1 cellular context compared by ENCODE assay signal in the genomic region with DNA sequence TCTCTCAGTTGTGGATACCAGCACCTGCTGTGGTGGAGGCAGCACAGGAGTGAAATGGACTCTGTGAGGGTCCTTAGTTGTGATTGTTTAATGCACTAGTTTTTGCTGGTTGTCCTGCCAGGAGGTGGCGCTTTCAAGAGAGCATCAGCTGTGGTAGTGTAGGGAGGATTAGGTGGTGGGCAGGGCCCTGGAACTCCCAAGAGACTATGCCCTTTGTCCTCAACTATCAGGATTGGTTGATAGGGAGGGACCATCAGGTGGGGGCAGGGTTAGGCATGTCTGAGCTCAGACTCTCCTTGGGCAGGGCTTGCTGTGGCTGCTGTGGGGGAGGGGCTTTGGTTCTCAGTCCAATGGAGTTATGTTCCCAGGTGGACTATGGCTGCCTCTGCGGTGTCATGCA.
TF ChIP-seq lines count a peak whose summit lies in the region.

No MANE protein-coding gene starts in this region.

TF ChIP-seq in GM12878, 131 proteins besides CTCF, POLR2A, EP300 and RAD21 (continued from another document):
- TF ChIP-seq TAF1 (IDR thresholded peaks at IDR 0.05; ENCODE audit: borderline replicate concordance, low read depth, low read length) (no peak), HDAC6 (IDR thresholded peaks at IDR 0.05; ENCODE audit: unreplicated experiment) (no peak), USF1 (IDR thresholded peaks at IDR 0.05; ENCODE audit: borderline replicate concordance, extremely low read length, insufficient read depth, low read depth, low read length) (no peak), POLR2AphosphoS5 (IDR thresholded peaks at IDR 0.05; ENCODE audit: low read length) (no peak), ZZZ3 (IDR thresholded peaks at IDR 0.05; ENCODE audit: control insufficient read depth, insufficient read length, low read depth) (no peak), MYB (IDR thresholded peaks at IDR 0.05; ENCODE audit: borderline replicate concordance, low read depth, low read length) (no peak), MYC (IDR thresholded peaks at IDR 0.05; ENCODE audit: insufficient read depth, insufficient read length, insufficient replicate concordance, low read length, severe bottlenecking) (no peak), ZNF274 (IDR thresholded peaks at IDR 0.05; ENCODE audit: insufficient read depth, insufficient read length) (no peak), DPF2 (IDR thresholded peaks at IDR 0.05) (no peak), ETV6 (conservative IDR thresholded peaks at IDR 0.05 in 1 of 2, IDR thresholded peaks at IDR 0.05 in 1 of 2; ENCODE audit: borderline replicate concordance in 1 of 2, low read depth in 1 of 2) (no peak), PML (IDR thresholded peaks at IDR 0.05; ENCODE audit: low read length) (no peak), ATF7 (IDR thresholded peaks at IDR 0.05; ENCODE audit: low read depth) (no peak), YBX1 (IDR thresholded peaks at IDR 0.05) (no peak), GABPA (IDR thresholded peaks at IDR 0.05; ENCODE audit: low read depth) (no peak), CHD1 (IDR thresholded peaks at IDR 0.05; ENCODE audit: low read depth, low read length) (no peak)
TF ChIP-seq in GM12878: peak in this region for 0.
